ENCODE assay signal across 18 cellular contexts in the genomic region with DNA sequence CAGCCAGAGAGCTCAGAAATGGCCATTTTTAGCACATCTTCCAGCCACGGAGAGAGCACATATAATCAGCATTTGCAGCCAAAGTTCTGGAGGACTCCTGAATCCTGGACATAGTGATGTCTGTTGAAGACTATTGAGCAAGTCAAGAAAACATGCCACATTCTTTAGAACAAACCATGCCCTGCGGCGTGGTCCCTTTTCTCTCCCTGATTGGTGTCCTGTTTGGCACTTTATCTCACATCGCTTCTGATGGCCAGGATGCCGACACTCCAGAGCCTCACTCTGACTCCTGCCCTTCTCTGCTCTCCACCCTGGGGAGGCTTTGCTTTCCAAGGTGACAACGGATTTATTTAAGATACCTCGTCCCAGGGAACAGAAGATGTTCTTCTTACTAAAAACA.
DNase-seq lines count a peak whose midpoint lies in the region; ATAC-seq, FAIRE-seq and TF ChIP-seq lines count a peak whose summit lies in the region.
"Had no signal": no experiment of that assay in that cellular context is flagged by ENCODE, and none has a peak within 500 bp of the region (broad histone marks: within the 10 kb centered on the region; RNA-seq: fewer than 3 reads in every experiment).

No MANE protein-coding gene starts in this region.

- H3K36me3 ChIP-seq in GM23248 (ENCODE audit: low read depth) (peaks cover 16% of the 10 kb centered on the region), astrocyte (ENCODE audit: insufficient read depth, low read length) (peaks cover 6% of the 10 kb centered on the region), skeletal muscle satellite cell (ENCODE audit: insufficient read depth, low read length) (no peaks in the 10 kb centered on the region)

- POLR2A ChIA-PET in CD4-positive, alpha-beta T cell (lab: Charles Lee): no interaction called here

- H3K27ac Mint-ChIP-seq in astrocyte (ENCODE audit: unreplicated experiment) (peak overlapping the region; percentile 90), memory B cell (peak overlapping the region; percentile 11)
- H3K27ac Mint-ChIP-seq in CD4-positive, alpha-beta T cell: no peak overlapping the region
- H3K27ac Mint-ChIP-seq in activated T-cell treated with anti-CD3 and anti-CD28 coated beads, Interleukin-2, amount 50 U/mL, for 72 hours: no peak overlapping the region

- H3K4me3 Mint-ChIP-seq in astrocyte (ENCODE audit: unreplicated experiment) (no peak overlapping the region), memory B cell (no peak overlapping the region)
- no peak overlapping the region for H3K4me3 Mint-ChIP-seq in CD4-positive, alpha-beta T cell
- H3K4me3 Mint-ChIP-seq in activated T-cell treated with anti-CD3 and anti-CD28 coated beads, Interleukin-2, amount 50 U/mL, for 72 hours: no peak overlapping the region
- H3K4me3 Mint-ChIP-seq: CD4-positive, CD25-positive, alpha-beta regulatory T cell; HFFc6 had no signal

- no peaks in the 10 kb centered on the region for H4K20me1 ChIP-seq in GM23248 (ENCODE audit: insufficient read depth)
- H4K20me1 ChIP-seq in astrocyte (ENCODE audit: insufficient read depth, low read length): no peaks in the 10 kb centered on the region

- no peak overlapping the region for H2AFZ ChIP-seq in GM23248
- H2AFZ ChIP-seq in astrocyte (ENCODE audit: low read depth, low read length): no peak overlapping the region

- peak; percentile 17 for DNase-seq in GM23248
- no peak for DNase-seq in astrocyte (ENCODE audit: low read depth)
- no peak for DNase-seq in memory B cell (ENCODE audit: low spot score in 2 of 2)
- DNase-seq in CD1c-positive myeloid dendritic cell (ENCODE audit: extremely low spot score): no peak
- DNase-seq in NCI-H128 (lab: John Stamatoyannopoulos, UW; ENCODE audit: unreplicated experiment): no peak
- DNase-seq in CD4-positive, alpha-beta T cell: no peak
- DNase-seq in activated T-cell treated with anti-CD3 and anti-CD28 coated beads, Interleukin-2, amount 50 U/mL, for 72 hours: no peak
- DNase-seq: CD4-positive, CD25-positive, alpha-beta regulatory T cell; NCI-H1417; NCI-H1930; NCI-H2171; NCI-H446 treated with DMSO at 0.1 percent for 48 hours; NK-92 treated with Interleukin-12 subunit alpha and Interleukin-12 subunit beta, amount 100 ng/mL, for 24 hours had no signal

- no peaks in the 10 kb centered on the region for H3K9me2 ChIP-seq in GM23248 (ENCODE audit: insufficient read depth)

- intact Hi-C loops in CD4-positive, alpha-beta T cell (cut with DNase I, micrococcal nuclease): no loop called here

- H3K4me1 Mint-ChIP-seq in astrocyte (ENCODE audit: low read depth, unreplicated experiment) (peaks cover 22% of the 10 kb centered on the region), memory B cell (no peaks in the 10 kb centered on the region)
- H3K4me1 Mint-ChIP-seq in CD4-positive, alpha-beta T cell (ENCODE audit: low read depth): no peaks in the 10 kb centered on the region
- H3K4me1 Mint-ChIP-seq in activated T-cell treated with anti-CD3 and anti-CD28 coated beads, Interleukin-2, amount 50 U/mL, for 72 hours (ENCODE audit: low read depth): no peaks in the 10 kb centered on the region

- no peak overlapping the region for H3K4me3 ChIP-seq in GM23248
- H3K4me3 ChIP-seq in astrocyte (ENCODE audit: insufficient read depth, low read depth, low read length): no peak overlapping the region
- no peak overlapping the region for H3K4me3 ChIP-seq in skeletal muscle satellite cell (ENCODE audit: low read length)

- H3K27me3 Mint-ChIP-seq in astrocyte (ENCODE audit: low read depth, unreplicated experiment) (no peaks in the 10 kb centered on the region), memory B cell (peaks cover 11% of the 10 kb centered on the region)
- H3K27me3 Mint-ChIP-seq in CD4-positive, alpha-beta T cell: peaks cover 11% of the 10 kb centered on the region
- H3K27me3 Mint-ChIP-seq in activated T-cell treated with anti-CD3 and anti-CD28 coated beads, Interleukin-2, amount 50 U/mL, for 72 hours (ENCODE audit: low read depth): peaks cover 10% of the 10 kb centered on the region
- H3K27me3 Mint-ChIP-seq: CD4-positive, CD25-positive, alpha-beta regulatory T cell had no signal

- H3K4me2 ChIP-seq in GM23248 (ENCODE audit: unreplicated experiment): no peak overlapping the region
- peak overlapping the region; percentile 7 for H3K4me2 ChIP-seq in astrocyte (ENCODE audit: low read length)
- H3K4me2 ChIP-seq in skeletal muscle satellite cell (ENCODE audit: low read length): no peak overlapping the region

- peaks cover 28% of the 10 kb centered on the region for H3K4me1 ChIP-seq in GM23248 (ENCODE audit: insufficient read depth)
- peaks cover 18% of the 10 kb centered on the region for H3K4me1 ChIP-seq in astrocyte (ENCODE audit: insufficient read depth, low read length)
- peaks cover 17% of the 10 kb centered on the region for H3K4me1 ChIP-seq in skeletal muscle satellite cell (ENCODE audit: control insufficient read depth, insufficient read depth, low read length)

- in situ Hi-C loops in GM23248 (cut with MboI): no loop called here

- FAIRE-seq in astrocyte (lab: Jason Lieb, UNC): no peak
- FAIRE-seq: GM19239, H54, HTR-8/SVneo had no signal

- H3K79me2 ChIP-seq in GM23248 (ENCODE audit: insufficient read depth) (no peaks in the 10 kb centered on the region), astrocyte (ENCODE audit: insufficient read depth, low read length) (no peaks in the 10 kb centered on the region)

- 60 to 70% methylated on average over 7 of the region's 7 CpGs for WGBS in GM23248 (ENCODE audit: low coverage in 1 of 2, low lambda C conversion rate in 2 of 2, missing lambda C conversion rate in 2 of 2), 2 experiments

- H3K36me3 Mint-ChIP-seq in astrocyte (ENCODE audit: low read depth, unreplicated experiment) (peaks cover 16% of the 10 kb centered on the region), memory B cell (peaks cover 1% of the 10 kb centered on the region)
- H3K36me3 Mint-ChIP-seq in CD4-positive, alpha-beta T cell (ENCODE audit: low read depth): no peaks in the 10 kb centered on the region
- H3K36me3 Mint-ChIP-seq in activated T-cell treated with anti-CD3 and anti-CD28 coated beads, Interleukin-2, amount 50 U/mL, for 72 hours (ENCODE audit: insufficient read depth in 2 of 2): no peaks in the 10 kb centered on the region
- H3K36me3 Mint-ChIP-seq: CD4-positive, CD25-positive, alpha-beta regulatory T cell had no signal

- peaks cover 2% of the 10 kb centered on the region for H3K9me3 Mint-ChIP-seq in astrocyte (ENCODE audit: unreplicated experiment)
- no peaks in the 10 kb centered on the region for H3K9me3 Mint-ChIP-seq in memory B cell
- H3K9me3 Mint-ChIP-seq in CD4-positive, alpha-beta T cell: no peaks in the 10 kb centered on the region
- peaks cover 0 to 3% of the 10 kb centered on the region in 2 donors for H3K9me3 Mint-ChIP-seq in activated T-cell treated with anti-CD3 and anti-CD28 coated beads, Interleukin-2, amount 50 U/mL, for 72 hours
- H3K9me3 Mint-ChIP-seq: HFFc6 had no signal

- peaks cover 51% of the 10 kb centered on the region for H3F3A ChIP-seq in GM23248 (ENCODE audit: insufficient read depth)

- H3K9ac ChIP-seq in GM23248 (peak overlapping the region; percentile 9; the same call in 1 of the 2 replicates), astrocyte (ENCODE audit: low read length) (peak overlapping the region; percentile 15), skeletal muscle satellite cell (ENCODE audit: low read depth, low read length) (peak overlapping the region; percentile 18)

- H3K9me3 ChIP-seq in GM23248 (ENCODE audit: low read depth): no peaks in the 10 kb centered on the region
- no peaks in the 10 kb centered on the region for H3K9me3 ChIP-seq in astrocyte (ENCODE audit: insufficient read depth, low read depth, low read length)
- H3K9me3 ChIP-seq in skeletal muscle satellite cell (replicated peaks; ENCODE audit: low read length): no peaks in the 10 kb centered on the region
- H3K9me3 ChIP-seq in CD4-positive, alpha-beta T cell (ENCODE audit: control insufficient read depth, low read length): no peaks in the 10 kb centered on the region

- H3K27me3 ChIP-seq in GM23248 (replicated peaks; ENCODE audit: insufficient read depth): no peaks in the 10 kb centered on the region
- no peaks in the 10 kb centered on the region for H3K27me3 ChIP-seq in astrocyte (ENCODE audit: insufficient read depth, low read length)
- no peaks in the 10 kb centered on the region for H3K27me3 ChIP-seq in skeletal muscle satellite cell (ENCODE audit: control insufficient read depth, insufficient read depth, low read length)
- H3K27me3 ChIP-seq in CD4-positive, alpha-beta T cell (ENCODE audit: control insufficient read depth, insufficient read depth, low read length): no peaks in the 10 kb centered on the region

- no peak for ATAC-seq in memory B cell (ENCODE audit: low read depth)
- ATAC-seq in CD4-positive, alpha-beta T cell (ENCODE audit: poor library complexity): no peak
- ATAC-seq in activated T-cell treated with anti-CD3 and anti-CD28 coated beads, Interleukin-2, amount 50 U/mL, for 72 hours (replicated peaks in 1 of 2): no peak

- CTCF ChIA-PET in CD4-positive, alpha-beta T cell (lab: Charles Lee): no interaction called here

- peak overlapping the region; percentile 58 for H3K27ac ChIP-seq in GM23248
- H3K27ac ChIP-seq in astrocyte (ENCODE audit: low read depth, low read length): peak overlapping the region; percentile 57
- no peak overlapping the region for H3K27ac ChIP-seq in CD4-positive, alpha-beta T cell (ENCODE audit: low read depth, low read length)

- no peak for TF ChIP-seq CTCF in astrocyte (IDR thresholded peaks at IDR 0.05; ENCODE audit: insufficient read depth, low read depth, low read length)
- no peak for TF ChIP-seq CTCF in CD4-positive, alpha-beta T cell (IDR thresholded peaks at IDR 0.05)

Comparison
In these comparisons a context has a peak if more than half of its experiments do, and no peak if none do; other contexts are left out.
1. H3K27ac Mint-ChIP-seq: peak in astrocyte (single experiment) and memory B cell (single experiment); none in CD4-positive, alpha-beta T cell (single experiment) and activated T-cell treated with anti-CD3 and anti-CD28 coated beads, Interleukin-2, amount 50 U/mL, for 72 hours (single experiment).
2. Peak in every context shown above with its lines, with median percentiles within 50 percentile points of each other: H3K9ac ChIP-seq.